22 cellular contexts compared by ENCODE assay signal in the genomic region with DNA sequence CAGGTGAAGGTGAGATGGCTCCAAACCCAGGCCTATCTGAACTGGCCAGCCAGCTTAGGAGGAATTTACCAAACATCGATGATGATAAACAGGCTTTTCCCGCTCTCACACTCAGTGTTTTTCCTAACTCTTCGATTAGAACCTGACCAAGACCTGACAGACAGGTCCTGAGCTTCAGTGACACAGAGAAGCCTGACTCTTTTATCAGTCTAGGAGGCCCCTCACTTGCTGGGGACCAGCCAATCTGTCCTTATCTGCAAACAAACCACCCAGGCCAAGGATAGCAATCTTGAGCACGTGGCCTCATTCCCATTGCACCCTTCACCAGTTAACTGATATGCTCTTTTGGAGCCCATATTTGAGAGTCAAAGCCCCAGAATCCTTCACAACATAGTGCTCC. TPM values are rescaled to one million over a fixed set of nuclear protein-coding genes. Genes with fewer than 3 reads are reported as not detected.
DNase-seq lines count a peak whose midpoint lies in the region; ATAC-seq and TF ChIP-seq lines count a peak whose summit lies in the region.
"Had no signal": no experiment of that assay in that cellular context is flagged by ENCODE, and none has a peak within 500 bp of the region (broad histone marks: within the 10 kb centered on the region; RNA-seq: fewer than 3 reads in every experiment).

No MANE protein-coding gene starts in this region.

- peaks cover 4% of the 10 kb centered on the region for H3K36me3 Mint-ChIP-seq in CD8-positive, alpha-beta T cell
- no peaks in the 10 kb centered on the region for H3K36me3 Mint-ChIP-seq in nephron progenitor cell (ENCODE audit: low read depth)
- peaks cover 24% of the 10 kb centered on the region for H3K36me3 Mint-ChIP-seq in effector memory CD8-positive, alpha-beta T cell (ENCODE audit: insufficient read depth)

- H3K9me3 Mint-ChIP-seq in CD8-positive, alpha-beta T cell, result no peaks in the 10 kb centered on the region
- H3K9me3 Mint-ChIP-seq in nephron progenitor cell, result no peaks in the 10 kb centered on the region
- H3K9me3 Mint-ChIP-seq in effector memory CD8-positive, alpha-beta T cell, result no peaks in the 10 kb centered on the region
- H3K9me3 Mint-ChIP-seq: activated naive CD4-positive, alpha-beta T cell treated with anti-CD3 and anti-CD28 coated beads, Interleukin-2, amount 10 ng/mL, durations not matched to agents 7 days and 5 days; stimulated activated naive CD8-positive, alpha-beta T cell treated with anti-CD3 and anti-CD28 coated beads, Interleukin-15, Interleukin-2, amounts not matched to agents 100 ng/mL and 50 ng/mL, for 24 hours had no signal

- CTCF ChIA-PET in CD8-positive, alpha-beta T cell (lab: Charles Lee), result interaction anchor here (1.0 kb wide), 1 partner anchor 48 kb away, joined by 3 read pairs; no protein-coding TSS in a partner anchor

- H3K4me1 Mint-ChIP-seq in CD8-positive, alpha-beta T cell (ENCODE audit: low read depth), result peaks cover 18% of the 10 kb centered on the region
- peaks cover 8% of the 10 kb centered on the region for H3K4me1 Mint-ChIP-seq in nephron progenitor cell
- H3K4me1 Mint-ChIP-seq in effector memory CD8-positive, alpha-beta T cell (ENCODE audit: low read depth in 2 of 2), result peaks cover 17 to 19% of the 10 kb centered on the region in 2 donors

- no peak for DNase-seq in CD8-positive, alpha-beta T cell
- peak; percentile 55 for DNase-seq in LNCaP clone FGC (ENCODE audit: low read depth)
- DNase-seq in nephron progenitor cell, result no peak
- no peak for DNase-seq in NAMALWA (ENCODE audit: low spot score)
- DNase-seq in effector memory CD4-positive, alpha-beta T cell, result no peak
- no peak for DNase-seq in effector memory CD8-positive, alpha-beta T cell
- DNase-seq in NOMO-1 treated with DMSO at 0.1 percent for 48 hours (lab: John Stamatoyannopoulos, UW; ENCODE audit: unreplicated experiment), result no peak
- DNase-seq: activated CD4-positive, alpha-beta T cell treated with anti-CD3 and anti-CD28 coated beads, Interleukin-2, amount 50 U/mL, for 4 hours; activated naive CD4-positive, alpha-beta T cell treated with anti-CD3 and anti-CD28 coated beads, Interleukin-2, amount 10 ng/mL, durations not matched to agents 7 days and 5 days; activated T-cell treated with anti-CD3 and anti-CD28 coated beads for 4 hours; foreskin fibroblast; GDM1; hypothalamus; NCI-H1417; NCI-H2171; NCI-H69; occipital lobe; Right ventricle myocardium superior; sigmoid colon; upper lobe of right lung had no signal

- TF ChIP-seq CTCF in CD8-positive, alpha-beta T cell (IDR thresholded peaks at IDR 0.05), result no peak
- TF ChIP-seq CTCF in LNCaP clone FGC (IDR thresholded peaks at IDR 0.05; ENCODE audit: control insufficient read depth, extremely low read depth, insufficient read depth) (no peak), nephron progenitor cell (IDR thresholded peaks at IDR 0.05) (no peak)

- no peak overlapping the region for H3K4me3 ChIP-seq in CD8-positive, alpha-beta T cell (ENCODE audit: low read depth, low read length)
- H3K4me3 ChIP-seq in LNCaP clone FGC (ENCODE audit: low read depth, low read length), result no peak overlapping the region
- no peak overlapping the region for H3K4me3 ChIP-seq in effector memory CD4-positive, alpha-beta T cell (ENCODE audit: insufficient read depth, low read depth, low read length, poor library complexity, severe bottlenecking)
- H3K4me3 ChIP-seq: sigmoid colon, upper lobe of right lung had no signal

- H3K36me3 ChIP-seq in CD8-positive, alpha-beta T cell (ENCODE audit: insufficient read depth, low read length), result no peaks in the 10 kb centered on the region
- H3K36me3 ChIP-seq in effector memory CD4-positive, alpha-beta T cell (ENCODE audit: control insufficient read depth, insufficient read depth, low read length), result peaks cover 4% of the 10 kb centered on the region
- H3K36me3 ChIP-seq: sigmoid colon, upper lobe of right lung had no signal

- H3K4me3 Mint-ChIP-seq in CD8-positive, alpha-beta T cell, result peak overlapping the region; percentile 16
- peak overlapping the region; percentile 43 for H3K4me3 Mint-ChIP-seq in nephron progenitor cell
- H3K4me3 Mint-ChIP-seq in effector memory CD8-positive, alpha-beta T cell, result peak overlapping the region in 1 of 2 donors; percentile 17
- H3K4me3 Mint-ChIP-seq: activated naive CD4-positive, alpha-beta T cell treated with anti-CD3 and anti-CD28 coated beads, Interleukin-2, amount 10 ng/mL, durations not matched to agents 7 days and 5 days; stimulated activated naive CD8-positive, alpha-beta T cell treated with anti-CD3 and anti-CD28 coated beads, Interleukin-15, Interleukin-2, amounts not matched to agents 100 ng/mL and 50 ng/mL, for 24 hours had no signal

- H3K27ac ChIP-seq in CD8-positive, alpha-beta T cell (ENCODE audit: low read depth, low read length), result no peak overlapping the region
- no peak overlapping the region for H3K27ac ChIP-seq in effector memory CD4-positive, alpha-beta T cell (ENCODE audit: insufficient read depth, low read length, poor library complexity, severe bottlenecking)
- H3K27ac ChIP-seq: sigmoid colon, upper lobe of right lung had no signal

- no peaks in the 10 kb centered on the region for H3K27me3 ChIP-seq in CD8-positive, alpha-beta T cell (ENCODE audit: insufficient read depth, low read length)
- no peaks in the 10 kb centered on the region for H3K27me3 ChIP-seq in effector memory CD4-positive, alpha-beta T cell (replicated peaks; ENCODE audit: control insufficient read depth, insufficient read depth, low read length, poor library complexity, severe bottlenecking)
- H3K27me3 ChIP-seq: sigmoid colon, upper lobe of right lung had no signal

- POLR2A ChIA-PET in CD8-positive, alpha-beta T cell (lab: Charles Lee), result interaction anchor here (0.6 to 0.7 kb wide), 3 partner anchors 11 to 116 kb away, joined by 3 read pairs; no protein-coding TSS in a partner anchor

- peaks cover 18% of the 10 kb centered on the region for H3K4me1 ChIP-seq in CD8-positive, alpha-beta T cell (ENCODE audit: insufficient read depth, low read length)
- peaks cover 17% of the 10 kb centered on the region for H3K4me1 ChIP-seq in effector memory CD4-positive, alpha-beta T cell (ENCODE audit: control insufficient read depth, insufficient read depth, low read length, poor library complexity, severe bottlenecking)

- no peaks in the 10 kb centered on the region for H3K27me3 Mint-ChIP-seq in CD8-positive, alpha-beta T cell (ENCODE audit: low read depth)
- peaks cover 39% of the 10 kb centered on the region for H3K27me3 Mint-ChIP-seq in nephron progenitor cell (ENCODE audit: low read depth, poor library complexity)
- H3K27me3 Mint-ChIP-seq in effector memory CD8-positive, alpha-beta T cell, result no peaks in the 10 kb centered on the region
- H3K27me3 Mint-ChIP-seq: stimulated activated naive CD8-positive, alpha-beta T cell treated with anti-CD3 and anti-CD28 coated beads, Interleukin-15, Interleukin-2, amounts not matched to agents 100 ng/mL and 50 ng/mL, for 24 hours had no signal

- H3K27ac Mint-ChIP-seq in CD8-positive, alpha-beta T cell, result no peak overlapping the region
- no peak overlapping the region for H3K27ac Mint-ChIP-seq in nephron progenitor cell
- H3K27ac Mint-ChIP-seq in effector memory CD8-positive, alpha-beta T cell, result peak overlapping the region in 1 of 2 donors; percentile 4
- H3K27ac Mint-ChIP-seq: activated naive CD4-positive, alpha-beta T cell treated with anti-CD3 and anti-CD28 coated beads, Interleukin-2, amount 10 ng/mL, durations not matched to agents 7 days and 5 days; stimulated activated naive CD8-positive, alpha-beta T cell treated with anti-CD3 and anti-CD28 coated beads, Interleukin-15, Interleukin-2, amounts not matched to agents 100 ng/mL and 50 ng/mL, for 24 hours had no signal

- intact Hi-C loops in CD8-positive, alpha-beta T cell (cut with DNase I, micrococcal nuclease), result loop anchor here in 1 of 2 experiments (5.0 kb wide), 2 partner anchors 610 to 1985 kb away; partner anchors contain the start of genes ADGRF3, DNAJC27 and SELENOI

- no peaks in the 10 kb centered on the region for H3K9me3 ChIP-seq in CD8-positive, alpha-beta T cell (ENCODE audit: low read length)
- H3K9me3 ChIP-seq in effector memory CD4-positive, alpha-beta T cell (ENCODE audit: control insufficient read depth, low read length), result no peaks in the 10 kb centered on the region
- H3K9me3 ChIP-seq: sigmoid colon, upper lobe of right lung had no signal

- no peak for ATAC-seq in CD8-positive, alpha-beta T cell
- ATAC-seq in esophagus mucosa, result peak; percentile 49
- ATAC-seq in effector memory CD8-positive, alpha-beta T cell (replicated peaks), result no peak
- ATAC-seq: upper lobe of right lung had no signal

RNA-seq across cellular contexts. Expression of gene ITSN2, which starts 1.9 kb away (rescaled TPM):
- total RNA-seq in CD8-positive, alpha-beta T cell, result 10 to 100 TPM; 86.0 to 89.3 TPM
- 66.5 TPM for total RNA-seq in esophagus mucosa
